13 cellular contexts compared by ENCODE assay signal in the genomic region with DNA sequence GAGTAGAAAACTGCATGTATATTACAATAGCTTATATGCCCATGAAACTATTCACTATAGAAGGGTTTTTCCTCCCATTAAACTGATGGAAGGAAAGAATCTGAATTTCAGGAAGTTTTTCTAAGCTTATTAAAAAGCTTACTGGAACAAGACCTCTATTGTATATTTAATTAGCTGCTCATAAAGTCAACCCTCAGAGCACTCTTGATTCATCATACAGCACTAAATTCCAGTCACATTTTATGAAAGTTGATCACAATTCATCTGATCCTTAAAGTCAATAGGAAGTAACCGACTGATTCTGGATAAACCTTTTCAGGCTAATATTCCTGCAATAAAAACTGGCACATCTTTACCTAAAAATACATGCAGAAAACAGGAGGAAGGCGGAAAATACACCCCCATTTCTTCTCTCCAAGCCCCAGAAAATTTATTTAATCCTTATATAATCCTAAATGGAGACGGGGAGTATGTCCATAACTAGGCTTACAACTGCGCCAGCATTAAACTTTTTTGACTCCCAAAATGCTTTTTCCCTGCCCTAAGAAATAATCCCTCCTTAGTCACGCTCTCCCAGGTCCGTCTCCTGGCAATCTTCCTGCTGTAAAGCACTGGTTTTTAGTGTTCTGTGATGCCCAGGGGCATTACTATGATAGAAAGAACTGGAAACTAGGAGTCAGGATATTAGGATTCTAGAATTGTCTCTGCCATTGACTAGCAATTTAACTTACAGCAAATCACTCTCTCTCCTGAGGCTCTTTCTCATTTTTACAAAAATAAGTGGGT. TPM values are rescaled to one million over a fixed set of nuclear protein-coding genes. Genes with fewer than 3 reads are reported as not detected.
DNase-seq lines count a peak whose midpoint lies in the region; FAIRE-seq and TF ChIP-seq lines count a peak whose summit lies in the region.
"Had no signal": no experiment of that assay in that cellular context is flagged by ENCODE, and none has a peak within 500 bp of the region (broad histone marks: within the 10 kb centered on the region; RNA-seq: fewer than 3 reads in every experiment).

No MANE protein-coding gene starts in this region.

- H3K4me1 ChIP-seq in endothelial cell of umbilical vein (ENCODE audit: control insufficient read depth, extremely low read depth, insufficient read depth, low read length): no peaks in the 10 kb centered on the region

- no peak for TF ChIP-seq POLR2A in endothelial cell of umbilical vein (IDR thresholded peaks at IDR 0.05; ENCODE audit: low read depth, low read length)

- dilution Hi-C loops in endothelial cell of umbilical vein (cut with MboI; ENCODE audit: extremely low pct_ligation_motif_present, low sequenced_read_pairs): no loop called here

- no peaks in the 10 kb centered on the region for H3K27me3 ChIP-seq in endothelial cell of umbilical vein (ENCODE audit: control insufficient read depth in 2 of 2, insufficient read depth in 2 of 2, low read length in 2 of 2)

- H3K27ac Mint-ChIP-seq in progenitor cell of endocrine pancreas: no peak overlapping the region
- H3K27ac Mint-ChIP-seq in type B pancreatic cell: no peak overlapping the region

- peaks cover 22% of the 10 kb centered on the region for H3K36me3 Mint-ChIP-seq in progenitor cell of endocrine pancreas (ENCODE audit: insufficient read depth)
- H3K36me3 Mint-ChIP-seq in type B pancreatic cell: peaks cover 38% of the 10 kb centered on the region

- no peak overlapping the region for H3K9ac ChIP-seq in endothelial cell of umbilical vein (replicated peaks; ENCODE audit: extremely low read depth, insufficient read depth, low read length)

- no peaks in the 10 kb centered on the region for H4K20me1 ChIP-seq in endothelial cell of umbilical vein (replicated peaks; ENCODE audit: control insufficient read depth, extremely low read depth, insufficient read depth, low read length)

- peaks cover 12% of the 10 kb centered on the region for H3K79me2 ChIP-seq in endothelial cell of umbilical vein (ENCODE audit: control insufficient read depth, insufficient read depth, low read length)

- H3K9me3 Mint-ChIP-seq in progenitor cell of endocrine pancreas (ENCODE audit: low read depth): no peaks in the 10 kb centered on the region
- H3K9me3 Mint-ChIP-seq in type B pancreatic cell: no peaks in the 10 kb centered on the region

- H3K27ac ChIP-seq in C4-2B (peak overlapping the region; percentile 74), endothelial cell of umbilical vein (ENCODE audit: insufficient read depth, low read depth, low read length) (no peak overlapping the region)

- no peaks in the 10 kb centered on the region for H3K9me3 ChIP-seq in endothelial cell of umbilical vein (replicated peaks; ENCODE audit: control insufficient read depth, insufficient read depth, low read length)

- DNase-seq in RPMI7951 (ENCODE audit: low read depth) (peak; percentile 6), endothelial cell of umbilical vein (ENCODE audit: low read depth, low spot score) (peak; percentile 35), renal cortical epithelial cell (ENCODE audit: low read depth) (peak; percentile 17), T1000 (lab: John Stamatoyannopoulos, UW) (no peak), progenitor cell of endocrine pancreas (ENCODE audit: low spot score, unreplicated experiment) (no peak), type B pancreatic cell (ENCODE audit: extremely low spot score, unreplicated experiment) (no peak)
- DNase-seq: H7, KG1, MM.1S, NCI-H2029, NCI-H510A treated with DMSO at 0.1 percent for 48 hours, RPMI8226 had no signal

- no peak overlapping the region for H3K4me3 ChIP-seq in endothelial cell of umbilical vein (replicated peaks in 1 of 3; ENCODE audit: insufficient read depth in 1 of 3, low read depth in 1 of 3, low read length in 3 of 3)

- H3K4me1 Mint-ChIP-seq in progenitor cell of endocrine pancreas (ENCODE audit: low read depth) (peaks cover 1% of the 10 kb centered on the region), type B pancreatic cell (ENCODE audit: unreplicated experiment) (peaks cover 34% of the 10 kb centered on the region)

- H3K4me3 Mint-ChIP-seq in progenitor cell of endocrine pancreas (ENCODE audit: low read depth) (no peak overlapping the region), type B pancreatic cell (no peak overlapping the region)

- BruUV-seq in endothelial cell of umbilical vein (replicated peaks; lab: Mats Ljungman, UMichigan): no TSS peak

- peaks cover 4 to 5% of the 10 kb centered on the region in 2 experiments for H3K36me3 ChIP-seq in endothelial cell of umbilical vein (ENCODE audit: control insufficient read depth in 2 of 2, extremely low read depth in 1 of 2, insufficient read depth in 2 of 2, low read length in 2 of 2)

- no peak overlapping the region for H3K4me2 ChIP-seq in endothelial cell of umbilical vein (ENCODE audit: insufficient read depth, low read length)

- CTCF ChIA-PET in endothelial cell of umbilical vein (lab: Charles Lee): no interaction called here

- intact Hi-C loops in endothelial cell of umbilical vein (cut with micrococcal nuclease): no loop called here

- no peak overlapping the region for H2AFZ ChIP-seq in endothelial cell of umbilical vein (ENCODE audit: low read depth, low read length)

- no peaks in the 10 kb centered on the region for H3K27me3 Mint-ChIP-seq in progenitor cell of endocrine pancreas
- no peaks in the 10 kb centered on the region for H3K27me3 Mint-ChIP-seq in type B pancreatic cell

- TF ChIP-seq CTCF in C4-2B (conservative IDR thresholded peaks at IDR 0.05) (no peak), endothelial cell of umbilical vein (IDR thresholded peaks at IDR 0.05; ENCODE audit: extremely low read depth in 1 of 2, insufficient read depth in 1 of 2, low read depth in 1 of 2, low read length in 2 of 2) (no peak), progenitor cell of endocrine pancreas (IDR thresholded peaks at IDR 0.05; ENCODE audit: unreplicated experiment) (no peak), type B pancreatic cell (conservative IDR thresholded peaks at IDR 0.05) (no peak)

- POLR2A ChIA-PET in endothelial cell of umbilical vein (lab: Charles Lee): no interaction called here

- no peak for FAIRE-seq in endothelial cell of umbilical vein (lab: Jason Lieb, UNC)

- no peaks in the 10 kb centered on the region for H3K9me1 ChIP-seq in endothelial cell of umbilical vein (replicated peaks; ENCODE audit: control insufficient read depth, extremely low read depth, insufficient read depth, low read length)

TF ChIP-seq in endothelial cell of umbilical vein, 7 proteins besides CTCF, POLR2A, EP300 and RAD21:
- TF ChIP-seq GATA2 (IDR thresholded peaks at IDR 0.05; ENCODE audit: insufficient read depth, insufficient read length, low read depth, low read length): no peak
- no peak for TF ChIP-seq FOS (IDR thresholded peaks at IDR 0.05; ENCODE audit: borderline replicate concordance, insufficient read depth, low read length)
- TF ChIP-seq MYC (IDR thresholded peaks at IDR 0.05; ENCODE audit: low read depth, low read length): no peak
- TF ChIP-seq, protein P1, sequence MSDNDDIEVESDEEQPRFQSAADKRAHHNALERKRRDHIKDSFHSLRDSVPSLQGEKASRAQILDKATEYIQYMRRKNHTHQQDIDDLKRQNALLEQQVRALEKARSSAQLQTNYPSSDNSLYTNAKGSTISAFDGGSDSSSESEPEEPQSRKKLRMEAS (IDR thresholded peaks at IDR 0.05; ENCODE audit: insufficient read depth, insufficient read length): no peak
- TF ChIP-seq EZH2 (IDR thresholded peaks at IDR 0.05; ENCODE audit: borderline replicate concordance, low read depth, low read length, severe bottlenecking): no peak
- TF ChIP-seq POLR2AphosphoS5 (IDR thresholded peaks at IDR 0.05; ENCODE audit: insufficient read depth, low read depth, low read length): no peak
- TF ChIP-seq JUN (IDR thresholded peaks at IDR 0.05; ENCODE audit: borderline replicate concordance, insufficient read depth, insufficient read length, low read depth): no peak

RNA-seq across cellular contexts. Expression of a gene that starts 35.2 kb away (rescaled TPM):
- total RNA-seq in RPMI7951 (2014; rRNA removed; shearing (Covaris generic)): 34.1 and 34.2 TPM in 2 replicates
- 41.1 and 43.6 TPM in 2 replicates for total RNA-seq in endothelial cell of umbilical vein
- polyA plus RNA-seq in endothelial cell of umbilical vein: 8.2 and 8.3 TPM in 2 replicates
- polyA plus RNA-seq in endothelial cell of umbilical vein (2011; cell fraction: cytosol; rRNA removed): 4.9 and 7.3 TPM in 2 replicates
- polyA plus RNA-seq in endothelial cell of umbilical vein (2011; cell fraction: nucleus; rRNA removed): 55.9 and 65.8 TPM in 2 replicates
- 13.5 and 16.3 TPM in 2 replicates for polyA plus RNA-seq in endothelial cell of umbilical vein (2012)
- 68.4 and 71.1 TPM in 2 replicates for polyA minus RNA-seq in endothelial cell of umbilical vein
- 39.0 TPM for polyA minus RNA-seq in endothelial cell of umbilical vein (2011; cell fraction: cytosol; rRNA and poly(A)+ RNA removed)
- polyA minus RNA-seq in endothelial cell of umbilical vein (2011; cell fraction: nucleus; rRNA and poly(A)+ RNA removed): 78.9 and 114 TPM in 2 replicates
- 39.9 and 74.6 TPM in 2 replicates for total RNA-seq in renal cortical epithelial cell
- 118 and 127 TPM in 2 replicates for total RNA-seq in progenitor cell of endocrine pancreas
- total RNA-seq in type B pancreatic cell (ENCODE audit: low replicate concordance): 100 and 107 TPM in 2 replicates

Comparison
In these comparisons a context has a peak if more than half of its experiments do, and no peak if none do; other contexts are left out.
1. DNase-seq: peak in RPMI7951 (single experiment), endothelial cell of umbilical vein (single experiment) and renal cortical epithelial cell (single experiment); none in T1000 (single experiment), progenitor cell of endocrine pancreas (single experiment) and type B pancreatic cell (single experiment).